In the genomic region with DNA sequence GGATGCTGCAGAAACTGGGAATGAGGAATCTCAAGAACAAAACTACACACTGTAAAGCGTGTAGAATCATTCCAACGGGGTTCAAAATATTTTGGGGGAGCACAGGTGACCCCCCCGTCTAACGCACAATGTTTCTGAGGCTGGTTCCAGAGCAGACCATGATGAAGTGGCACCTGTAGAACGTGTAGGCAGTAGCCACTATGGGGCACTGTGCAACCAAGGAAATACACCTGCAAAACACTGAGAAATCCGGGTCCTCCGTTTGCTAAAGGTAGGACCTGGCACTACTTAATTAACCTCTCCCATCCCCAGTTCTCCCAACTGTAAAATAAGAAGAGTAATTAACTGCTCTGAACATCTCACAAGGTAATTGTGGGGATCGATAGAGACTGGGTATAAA, we compare ENCODE assay signal across 2 cellular contexts.
TF ChIP-seq lines count a peak whose summit lies in the region.

No MANE protein-coding gene starts in this region.

TF ChIP-seq in GM23338, 12 proteins besides CTCF, POLR2A, EP300 and RAD21:
- TF ChIP-seq ZNF462 (CRISPR knock-in tag; IDR thresholded peaks at IDR 0.05) = no peak
- TF ChIP-seq EZH2 (IDR thresholded peaks at IDR 0.05; ENCODE audit: low read depth, unreplicated experiment) = no peak
- TF ChIP-seq ZNF114 (CRISPR knock-in tag; IDR thresholded peaks at IDR 0.05) = no peak

TF ChIP-seq in H1, 55 proteins besides CTCF, POLR2A, EP300 and RAD21:
- no peak for TF ChIP-seq RFX5 (IDR thresholded peaks at IDR 0.05; ENCODE audit: borderline replicate concordance, low read depth, low read length)
- no peak for TF ChIP-seq CHD2 (IDR thresholded peaks at IDR 0.05; ENCODE audit: low read length)
- TF ChIP-seq SP4 (IDR thresholded peaks at IDR 0.05; ENCODE audit: low read length) = no peak
- TF ChIP-seq SIX5 (IDR thresholded peaks at IDR 0.05; ENCODE audit: low read depth, low read length) = no peak
- TF ChIP-seq ASH2L (IDR thresholded peaks at IDR 0.05; ENCODE audit: low read length) = no peak
- no peak for TF ChIP-seq POLR2AphosphoS5 (IDR thresholded peaks at IDR 0.05; ENCODE audit: low read depth, low read length)
- no peak for TF ChIP-seq CHD1 (IDR thresholded peaks at IDR 0.05; ENCODE audit: low read depth, low read length)
- no peak for TF ChIP-seq HDAC6 (IDR thresholded peaks at IDR 0.05; ENCODE audit: low read depth, low read length)
- no peak for TF ChIP-seq ZNF274 (IDR thresholded peaks at IDR 0.05; ENCODE audit: borderline replicate concordance, extremely low read depth, low read length)
- TF ChIP-seq HDAC2 (IDR thresholded peaks at IDR 0.05; ENCODE audit: borderline replicate concordance in 1 of 2, low read depth in 2 of 2, low read length in 2 of 2) = no peak
- TF ChIP-seq RXRA (IDR thresholded peaks at IDR 0.05; ENCODE audit: insufficient read depth, low read depth, low read length) = no peak
- TF ChIP-seq CBX5 (IDR thresholded peaks at IDR 0.05; ENCODE audit: low read depth, low read length) = no peak
